ENCODE assay signal across 8 cellular contexts in genomic region chr12:26831959-26832816, GRCh38. TPM values are rescaled to one million over a fixed set of nuclear protein-coding genes. Genes with fewer than 3 reads are reported as not detected.
DNase-seq lines count a peak whose midpoint lies in the region; ATAC-seq and TF ChIP-seq lines count a peak whose summit lies in the region.

No MANE protein-coding gene starts in this region.

- peak overlapping the region; percentile 94 for H2AFZ ChIP-seq in neuron (ENCODE audit: low read depth, low read length)

- H3K4me1 ChIP-seq in neuron (ENCODE audit: insufficient read depth, low read length) (peaks cover 8% of the 10 kb centered on the region), subcutaneous abdominal adipose tissue (ENCODE audit: control insufficient read depth in 5 of 5, insufficient read depth in 5 of 5, low read length in 5 of 5) (peaks cover 2 to 37% (median 24%) of the 10 kb centered on the region in 5 donors)

- H3K9ac ChIP-seq in subcutaneous abdominal adipose tissue (ENCODE audit: low read length in 5 of 5): peak overlapping the region; percentile 81 to 94 (median 85)

- H3K9me3 ChIP-seq in neuron (ENCODE audit: low read length) (no peaks in the 10 kb centered on the region), subcutaneous abdominal adipose tissue (ENCODE audit: control insufficient read depth in 5 of 5, low read length in 5 of 5) (no peaks in the 10 kb centered on the region)

- peak; percentile 31 for ATAC-seq in GM19463 (IDR thresholded peaks at IDR 0.05; ENCODE audit: unreplicated experiment)

- DNase-seq in Caki2 (ENCODE audit: low read depth): peak; percentile 74
- DNase-seq in HK-2 (ENCODE audit: unreplicated experiment): peak; percentile 76
- DNase-seq in RPMI7951 (ENCODE audit: low read depth): peak; percentile 74
- DNase-seq in activated effector memory CD4-positive, alpha-beta T cell treated with Interleukin-2 at 50 U/mL for 16 hours: peak; percentile 49
- DNase-seq in fibroblast of villous mesenchyme (ENCODE audit: low read depth): peak; percentile 76

- H3K4me3 ChIP-seq in fibroblast of villous mesenchyme (ENCODE audit: low read depth, low read length) (peak overlapping the region; percentile 94), neuron (ENCODE audit: low read length) (peak overlapping the region; percentile 71), subcutaneous abdominal adipose tissue (ENCODE audit: low read depth in 1 of 5, low read length in 5 of 5) (peak overlapping the region; percentile 72 to 97 (median 96))

- H3K27me3 ChIP-seq in neuron (ENCODE audit: insufficient read depth, low read length): peaks cover 5% of the 10 kb centered on the region
- no peaks in the 10 kb centered on the region for H3K27me3 ChIP-seq in subcutaneous abdominal adipose tissue (ENCODE audit: control insufficient read depth in 5 of 5, insufficient read depth in 4 of 5, low read length in 5 of 5)

- in situ Hi-C loops in Caki2 (cut with HindIII; ENCODE audit: low pct_unique_long_range_greater_than_20kb, low sequenced_read_pairs): no loop called here

- H3K36me3 ChIP-seq in neuron (ENCODE audit: insufficient read depth, low read length) (no peaks in the 10 kb centered on the region), subcutaneous abdominal adipose tissue (ENCODE audit: control insufficient read depth in 5 of 5, insufficient read depth in 5 of 5, low read length in 5 of 5) (no peaks in the 10 kb centered on the region)

- H3K27ac ChIP-seq in subcutaneous abdominal adipose tissue (ENCODE audit: low read depth, low read length): peak overlapping the region; percentile 90

- no peak for TF ChIP-seq CTCF in fibroblast of villous mesenchyme (IDR thresholded peaks at IDR 0.05; ENCODE audit: insufficient read depth, low read depth, low read length)

RNA-seq across cellular contexts. Expression of gene ITPR2, which starts 0.8 kb away (rescaled TPM):
- total RNA-seq in Caki2 (2014; rRNA removed; shearing (Covaris generic); ENCODE audit: low replicate concordance): 10.9 and 16.5 TPM in 2 replicates
- 9.6 and 10.1 TPM in 2 replicates for total RNA-seq in RPMI7951 (2014; rRNA removed; shearing (Covaris generic))
- 56.0 and 77.7 TPM in 2 replicates for total RNA-seq in fibroblast of villous mesenchyme

Comparison
In these comparisons a context has a peak if more than half of its experiments do, and no peak if none do; other contexts are left out.
1. Peak in every context shown above with its lines: DNase-seq, ATAC-seq, H3K4me3 ChIP-seq and H3K27ac ChIP-seq.